Comparison of ENCODE assay signal across 8 cellular contexts in genomic region chr18:48951448-48952286, GRCh38. TPM values are rescaled to one million over a fixed set of nuclear protein-coding genes. Genes with fewer than 3 reads are reported as not detected.
DNase-seq lines count a peak whose midpoint lies in the region; ATAC-seq and TF ChIP-seq lines count a peak whose summit lies in the region.

No MANE protein-coding gene starts in this region.

- intact Hi-C loops in adrenal gland (cut with DNase I): loop anchor here in 1 of 2 donors (5.0 kb wide), 1 partner anchor 174 kb away; no protein-coding TSS in a partner anchor
- intact Hi-C loops in heart right ventricle (cut with DNase I): loop anchor here in 6 of 10 donors (2.0 to 10.0 kb wide), 9 partner anchors 17 to 274 kb away; no protein-coding TSS in a partner anchor
- intact Hi-C loops in posterior vena cava (cut with DNase I): loop anchor here in 1 of 2 donors (5.0 kb wide), 2 partner anchors 96 to 274 kb away; no protein-coding TSS in a partner anchor
- intact Hi-C loops in vagina (cut with DNase I): loop anchor here (5.0 to 10.0 kb wide), 2 partner anchors 174 to 267 kb away; no protein-coding TSS in a partner anchor

- TF ChIP-seq POLR2A in adrenal gland (IDR thresholded peaks at IDR 0.05): peak; percentile 84
- TF ChIP-seq POLR2A in vagina (IDR thresholded peaks at IDR 0.05): peak in 1 of 2 donors; percentile 84

- H3K27me3 ChIP-seq in adrenal gland: no peaks in the 10 kb centered on the region
- no peaks in the 10 kb centered on the region for H3K27me3 ChIP-seq in heart right ventricle
- H3K27me3 ChIP-seq in vagina: no peaks in the 10 kb centered on the region

- peaks cover 17 to 33% of the 10 kb centered on the region in 2 donors for H3K4me1 ChIP-seq in adrenal gland (replicated peaks in 1 of 2)
- H3K4me1 ChIP-seq in heart right ventricle: peaks cover 5 to 55% (median 46%) of the 10 kb centered on the region in 9 donors
- peaks cover 53% of the 10 kb centered on the region for H3K4me1 ChIP-seq in vagina

- DNase-seq in NCI-H1105 treated with DMSO at 0.1 percent for 48 hours (lab: John Stamatoyannopoulos, UW): peak; percentile 87
- peak; percentile 80 for DNase-seq in SW480 (ENCODE audit: low spot score)
- peak; percentile 88 to 95 (median 91) for DNase-seq in adrenal gland
- DNase-seq in heart right ventricle: peak; percentile 86 to 89
- DNase-seq in posterior vena cava (ENCODE audit: low spot score): peak; percentile 95
- DNase-seq in vagina (ENCODE audit: extremely low spot score in 2 of 2): no peak

- ATAC-seq in HG02610 (IDR thresholded peaks at IDR 0.05; ENCODE audit: unreplicated experiment) (peak; percentile 36), heart right ventricle (peak; percentile 70 to 87 (median 82))

- H3K9me3 ChIP-seq in adrenal gland (replicated peaks in 1 of 3) (no peaks in the 10 kb centered on the region), heart right ventricle (no peaks in the 10 kb centered on the region), vagina (no peaks in the 10 kb centered on the region)

- TF ChIP-seq CTCF in GM12873 (IDR thresholded peaks at IDR 0.05; ENCODE audit: insufficient read depth, low read depth, low read length, missing control alignments) (peak; percentile 18), adrenal gland (IDR thresholded peaks at IDR 0.05) (peak in 4 of 6 experiments; percentile 10 to 59 (median 38)), heart right ventricle (IDR thresholded peaks at IDR 0.05) (peak in 6 of 9 donors; percentile 13 to 56 (median 34)), vagina (IDR thresholded peaks at IDR 0.05) (no peak)

- H3K27ac ChIP-seq in adrenal gland: peak overlapping the region; percentile 97 to 100 (median 99)
- H3K27ac ChIP-seq in heart right ventricle: peak overlapping the region; percentile 93 to 100 (median 98)
- peak overlapping the region; percentile 98 for H3K27ac ChIP-seq in vagina

- H3K4me3 ChIP-seq in adrenal gland (peak overlapping the region; percentile 38 to 91 (median 74)), heart right ventricle (peak overlapping the region; percentile 68 to 96 (median 92)), vagina (peak overlapping the region; percentile 72 to 89)

- 0% methylated on average over 8 to 98 of the region's 106 CpGs for WGBS in adrenal gland, 4 donors
- WGBS in heart right ventricle, 2 donors: 0 to 1% methylated on average over 89 to 100 of the region's 106 CpGs

- H3K36me3 ChIP-seq in adrenal gland (replicated peaks in 1 of 2) (no peaks in the 10 kb centered on the region), heart right ventricle (peaks cover 0 to 19% (median 0%) of the 10 kb centered on the region in 9 donors), vagina (no peaks in the 10 kb centered on the region)

RNA-seq across cellular contexts. Expression of gene SMAD7, which starts 0.9 kb away (rescaled TPM):
- total RNA-seq in adrenal gland (10 to 100 TPM; 14.5 to 68.3 (median 25.5) TPM), heart right ventricle (10 to 100 TPM; 15.4 to 28.6 (median 19.9) TPM), posterior vena cava (10 to 100 TPM; 34.7 to 36.8 TPM), vagina (34.1 TPM)
- polyA plus RNA-seq in adrenal gland (10 to 100 TPM in 1 of 3 donors, 1 to 10 TPM in 2; 6.1 to 12.6 (median 8.2) TPM), heart right ventricle (10 to 100 TPM in 1 of 2 donors, 1 to 10 TPM in 1; 6.7 to 18.7 TPM)

Comparison
In these comparisons a context has a peak if more than half of its experiments do, and no peak if none do; other contexts are left out.
1. CTCF ChIP-seq: peak in GM12873 (single experiment), adrenal gland (4 of 6) and heart right ventricle (6 of 9); none in vagina (0 of 3).
2. DNase-seq: peak in NCI-H1105 treated with DMSO at 0.1 percent for 48 hours (single experiment), SW480 (single experiment), adrenal gland (7 of 7), heart right ventricle (2 of 2) and posterior vena cava (single experiment); none in vagina (0 of 2).
3. Peak in every context shown above with its lines, with median percentiles within 50 percentile points of each other: H3K27ac ChIP-seq and H3K4me3 ChIP-seq.